Comparison of ENCODE assay signal across 8 cellular contexts in genomic region chr4:81421346-81422218, GRCh38. TPM values are rescaled to one million over a fixed set of nuclear protein-coding genes. Genes with fewer than 3 reads are reported as not detected.
A peak's percentile ranks its signal among the peaks of the same experiment; 100 is the strongest.
DNase-seq lines count a peak whose midpoint lies in the region; ATAC-seq, FAIRE-seq and TF ChIP-seq lines count a peak whose summit lies in the region.

No MANE protein-coding gene starts in this region.

- H3K27me3 Mint-ChIP-seq in activated T-helper 17 cell treated with anti-CD3 and anti-CD28 coated beads, Interleukin-2, amount 50 U/mL, for 72 hours, result no peaks in the 10 kb centered on the region

- peaks cover 12% of the 10 kb centered on the region for H3K36me3 Mint-ChIP-seq in activated T-helper 17 cell treated with anti-CD3 and anti-CD28 coated beads, Interleukin-2, amount 50 U/mL, for 72 hours (ENCODE audit: low read depth)

- in situ Hi-C loops in KBM-7 (cut with MboI; ENCODE audit: low pct_unique_long_range_greater_than_20kb, low sequenced_read_pairs), result loop anchor here (25.0 kb wide), 1 partner anchor 766 kb away; no protein-coding TSS in a partner anchor

- no peaks in the 10 kb centered on the region for H3K4me1 Mint-ChIP-seq in activated T-helper 17 cell treated with anti-CD3 and anti-CD28 coated beads, Interleukin-2, amount 50 U/mL, for 72 hours

- intact Hi-C loops in mucosa of descending colon (cut with DNase I, micrococcal nuclease) (no loop called here), thyroid gland (cut with DNase I) (no loop called here), prostate gland (cut with DNase I) (no loop called here)

- H3K36me3 ChIP-seq in mucosa of descending colon (ENCODE audit: low read depth) (no peaks in the 10 kb centered on the region), thyroid gland (no peaks in the 10 kb centered on the region), prostate gland (no peaks in the 10 kb centered on the region)

- peak; percentile 100 for ATAC-seq in GM21786 (IDR thresholded peaks at IDR 0.05; ENCODE audit: unreplicated experiment)
- ATAC-seq in activated T-helper 17 cell treated with anti-CD3 and anti-CD28 coated beads, Interleukin-2, amount 50 U/mL, for 72 hours (replicated peaks), result peak; percentile 39
- ATAC-seq in mucosa of descending colon, result peak; percentile 96

- TF ChIP-seq POLR2A in thyroid gland (IDR thresholded peaks at IDR 0.05), result no peak
- no peak for TF ChIP-seq POLR2A in prostate gland (IDR thresholded peaks at IDR 0.05)

- 83 to 87% methylated on average over 6 of the region's 6 CpGs for WGBS in thyroid gland, 2 donors
- WGBS in prostate gland, result 81% methylated on average over 6 of the region's 6 CpGs

- no peak overlapping the region for H3K4me3 ChIP-seq in mucosa of descending colon
- H3K4me3 ChIP-seq in thyroid gland (replicated peaks in 1 of 3), result no peak overlapping the region
- H3K4me3 ChIP-seq in prostate gland, result no peak overlapping the region

- H3K27me3 ChIP-seq in thyroid gland (no peaks in the 10 kb centered on the region), prostate gland (replicated peaks; ENCODE audit: insufficient read depth) (no peaks in the 10 kb centered on the region)

- peak; percentile 48 for FAIRE-seq in GM18507 (lab: Jason Lieb, UNC)

- H3K4me1 ChIP-seq in mucosa of descending colon (ENCODE audit: low read depth) (peaks cover 21% of the 10 kb centered on the region), thyroid gland (no peaks in the 10 kb centered on the region), prostate gland (replicated peaks) (no peaks in the 10 kb centered on the region)

- TF ChIP-seq CTCF in mucosa of descending colon (IDR thresholded peaks at IDR 0.05), result no peak
- no peak for TF ChIP-seq CTCF in thyroid gland (IDR thresholded peaks at IDR 0.05)
- TF ChIP-seq CTCF in prostate gland (IDR thresholded peaks at IDR 0.05), result no peak

- no peak overlapping the region for H3K4me3 Mint-ChIP-seq in activated T-helper 17 cell treated with anti-CD3 and anti-CD28 coated beads, Interleukin-2, amount 50 U/mL, for 72 hours

- H3K27ac Mint-ChIP-seq in activated T-helper 17 cell treated with anti-CD3 and anti-CD28 coated beads, Interleukin-2, amount 50 U/mL, for 72 hours, result no peak overlapping the region

- no peak overlapping the region for H3K27ac ChIP-seq in thyroid gland
- no peak overlapping the region for H3K27ac ChIP-seq in prostate gland

- DNase-seq in GM18507 (ENCODE audit: extremely low spot score, insufficient read length, low read depth) (peak; percentile 49), KBM-7 (peak; percentile 63), mucosa of descending colon (peak in 1 of 3 donors; percentile 80), thyroid gland (no peak), prostate gland (ENCODE audit: low spot score) (no peak), GM03348 (ENCODE audit: low spot score) (no peak)

- H3K9me3 Mint-ChIP-seq in activated T-helper 17 cell treated with anti-CD3 and anti-CD28 coated beads, Interleukin-2, amount 50 U/mL, for 72 hours, result no peaks in the 10 kb centered on the region

- H3K9me3 ChIP-seq in mucosa of descending colon, result no peaks in the 10 kb centered on the region
- H3K9me3 ChIP-seq in thyroid gland, result no peaks in the 10 kb centered on the region
- H3K9me3 ChIP-seq in prostate gland, result no peaks in the 10 kb centered on the region

RNA-seq across cellular contexts. Expression of gene RASGEF1B, which starts 50.1 kb away (rescaled TPM):
- 1 to 10 TPM in 1 of 2 donors, under 1 TPM in 1; 0.61 to 8.1 TPM for total RNA-seq in activated T-helper 17 cell treated with anti-CD3 and anti-CD28 coated beads, Interleukin-2, amount 50 U/mL, for 72 hours
- 10 to 100 TPM; 13.6 to 20.5 (median 15.4) TPM for total RNA-seq in mucosa of descending colon
- 10 to 100 TPM in 2 of 4 donors, 1 to 10 TPM in 2; 4.3 to 15.5 (median 10.2) TPM for total RNA-seq in thyroid gland
- 10 to 100 TPM; 16.4 TPM for total RNA-seq in prostate gland

Comparison
In these comparisons a context has a peak if more than half of its experiments do, and no peak if none do; other contexts are left out.
1. DNase-seq: peak in GM18507 (single experiment) and KBM-7 (single experiment); none in thyroid gland (0 of 2), prostate gland (single experiment) and GM03348 (single experiment).
2. ATAC-seq: peak in every context shown above with its lines; median percentile 100 in GM21786; 96 in mucosa of descending colon; 39 in activated T-helper 17 cell treated with anti-CD3 and anti-CD28 coated beads, Interleukin-2, amount 50 U/mL, for 72 hours.